13 cellular contexts compared by ENCODE assay signal in genomic region chr18:57747809-57748680, GRCh38. TPM values are rescaled to one million over a fixed set of nuclear protein-coding genes. Genes with fewer than 3 reads are reported as not detected.
DNase-seq lines count a peak whose midpoint lies in the region; ATAC-seq and TF ChIP-seq lines count a peak whose summit lies in the region.
"Had no signal": no experiment of that assay in that cellular context is flagged by ENCODE, and none has a peak within 500 bp of the region (broad histone marks: within the 10 kb centered on the region; RNA-seq: fewer than 3 reads in every experiment).

No MANE protein-coding gene starts in this region.

- no peak for TF ChIP-seq POLR2A in sigmoid colon (IDR thresholded peaks at IDR 0.05)

- no peaks in the 10 kb centered on the region for H3K36me3 Mint-ChIP-seq in chondrocyte (ENCODE audit: low read depth)
- peaks cover 0 to 8% (median 0%) of the 10 kb centered on the region in 5 donors for H3K36me3 Mint-ChIP-seq in naive thymus-derived CD4-positive, alpha-beta T cell
- H3K36me3 Mint-ChIP-seq: natural killer cell treated with Interleukin-12 subunit alpha and Interleukin-12 subunit beta and Interleukin-15 and Interleukin-18, amount 100 ng/mL, for 72 hours; stimulated activated effector memory CD8-positive, alpha-beta T cell treated with anti-CD3 and anti-CD28 coated beads, Interleukin-12 subunit alpha, Interleukin-12 subunit beta, amount 100 ng/mL, for 72 hours had no signal

- TF ChIP-seq EP300 in sigmoid colon (IDR thresholded peaks at IDR 0.05), result no peak

- peak; percentile 16 for ATAC-seq in GM18909 (IDR thresholded peaks at IDR 0.05; ENCODE audit: poor library complexity, unreplicated experiment)
- ATAC-seq in HG03378 (IDR thresholded peaks at IDR 0.05; ENCODE audit: unreplicated experiment), result peak; percentile 5
- no peak for ATAC-seq in HG03097 (IDR thresholded peaks at IDR 0.05; ENCODE audit: low FRiP score, unreplicated experiment)
- no peak for ATAC-seq in naive thymus-derived CD4-positive, alpha-beta T cell
- ATAC-seq: activated naive CD8-positive, alpha-beta T cell treated with anti-CD3 and anti-CD28 coated beads, Interleukin-2, amount 50 U/mL, for 24 hours; natural killer cell treated with Interleukin-12 subunit alpha and Interleukin-12 subunit beta and Interleukin-15 and Interleukin-18, amount 100 ng/mL, for 72 hours; stimulated activated effector memory CD8-positive, alpha-beta T cell treated with anti-CD3 and anti-CD28 coated beads, Interleukin-12 subunit alpha, Interleukin-12 subunit beta, amount 100 ng/mL, for 72 hours had no signal

- H3K4me3 ChIP-seq in sigmoid colon, result no peak overlapping the region
- H3K4me3 ChIP-seq in naive thymus-derived CD4-positive, alpha-beta T cell (ENCODE audit: low read length), result no peak overlapping the region

- H3K27ac ChIP-seq in sigmoid colon, result peak overlapping the region in 3 of 4 donors; percentile 30 to 59 (median 49)
- H3K27ac ChIP-seq in naive thymus-derived CD4-positive, alpha-beta T cell (ENCODE audit: low read depth, low read length), result no peak overlapping the region

- H3K4me1 Mint-ChIP-seq in chondrocyte (ENCODE audit: low read depth), result peaks cover 70% of the 10 kb centered on the region
- H3K4me1 Mint-ChIP-seq in naive thymus-derived CD4-positive, alpha-beta T cell, result peaks cover 0 to 4% (median 0%) of the 10 kb centered on the region in 7 donors

- peaks cover 0 to 50% (median 46%) of the 10 kb centered on the region in 4 donors for H3K4me1 ChIP-seq in sigmoid colon
- H3K4me1 ChIP-seq in naive thymus-derived CD4-positive, alpha-beta T cell (ENCODE audit: control insufficient read depth in 2 of 2, insufficient read depth in 2 of 2, low read length in 2 of 2), result no peaks in the 10 kb centered on the region

- intact Hi-C loops in sigmoid colon (cut with DNase I), result no loop called here
- intact Hi-C loops in naive thymus-derived CD4-positive, alpha-beta T cell (cut with micrococcal nuclease), result no loop called here

- POLR2A ChIA-PET in naive thymus-derived CD4-positive, alpha-beta T cell (lab: Charles Lee), result no interaction called here

- H3K27me3 Mint-ChIP-seq in chondrocyte (ENCODE audit: low read depth), result no peaks in the 10 kb centered on the region
- no peaks in the 10 kb centered on the region for H3K27me3 Mint-ChIP-seq in naive thymus-derived CD4-positive, alpha-beta T cell
- H3K27me3 Mint-ChIP-seq: activated naive CD8-positive, alpha-beta T cell treated with anti-CD3 and anti-CD28 coated beads, Interleukin-2, amount 50 U/mL, for 24 hours; natural killer cell treated with Interleukin-12 subunit alpha and Interleukin-12 subunit beta and Interleukin-15 and Interleukin-18, amount 100 ng/mL, for 72 hours had no signal

- H3K36me3 ChIP-seq in sigmoid colon, result no peaks in the 10 kb centered on the region
- no peaks in the 10 kb centered on the region for H3K36me3 ChIP-seq in naive thymus-derived CD4-positive, alpha-beta T cell (ENCODE audit: control insufficient read depth in 2 of 3, insufficient read depth in 3 of 3, low read length in 3 of 3)

- H3K27me3 ChIP-seq in sigmoid colon, result no peaks in the 10 kb centered on the region
- no peaks in the 10 kb centered on the region for H3K27me3 ChIP-seq in naive thymus-derived CD4-positive, alpha-beta T cell (ENCODE audit: control insufficient read depth in 2 of 2, insufficient read depth in 2 of 2, low read length in 2 of 2)

- CTCF ChIA-PET in naive thymus-derived CD4-positive, alpha-beta T cell (lab: Charles Lee), result no interaction called here

- no peaks in the 10 kb centered on the region for H3K9me3 ChIP-seq in sigmoid colon
- no peaks in the 10 kb centered on the region for H3K9me3 ChIP-seq in naive thymus-derived CD4-positive, alpha-beta T cell (ENCODE audit: control insufficient read depth in 2 of 3, low read length in 3 of 3)

- TF ChIP-seq CTCF in chondrocyte (IDR thresholded peaks at IDR 0.05) (no peak), sigmoid colon (IDR thresholded peaks at IDR 0.05) (no peak)

- WGBS in sigmoid colon, 2 donors, result 46 to 78% methylated on average over 5 of the region's 5 CpGs

- peak overlapping the region; percentile 64 for H3K27ac Mint-ChIP-seq in chondrocyte (ENCODE audit: unreplicated experiment)
- H3K27ac Mint-ChIP-seq in naive thymus-derived CD4-positive, alpha-beta T cell, result no peak overlapping the region
- H3K27ac Mint-ChIP-seq: activated naive CD8-positive, alpha-beta T cell treated with anti-CD3 and anti-CD28 coated beads, Interleukin-2, amount 50 U/mL, for 24 hours; natural killer cell treated with Interleukin-12 subunit alpha and Interleukin-12 subunit beta and Interleukin-15 and Interleukin-18, amount 100 ng/mL, for 72 hours; stimulated activated effector memory CD8-positive, alpha-beta T cell treated with anti-CD3 and anti-CD28 coated beads, Interleukin-12 subunit alpha, Interleukin-12 subunit beta, amount 100 ng/mL, for 72 hours had no signal

- DNase-seq in chondrocyte (ENCODE audit: low spot score) (no peak), sigmoid colon (no peak), DMS114 treated with DMSO at 0.1 percent for 48 hours (lab: John Stamatoyannopoulos, UW; ENCODE audit: unreplicated experiment) (no peak), KG1 (lab: John Stamatoyannopoulos, UW) (no peak)
- no peak for DNase-seq in naive thymus-derived CD4-positive, alpha-beta T cell
- DNase-seq: activated naive CD8-positive, alpha-beta T cell treated with anti-CD3 and anti-CD28 coated beads, Interleukin-2, amount 50 U/mL, for 24 hours; effector CD8-positive, alpha-beta T cell; stimulated activated CD4-positive, alpha-beta T cell treated with anti-CD3 and anti-CD28 coated beads, Interleukin-12 subunit alpha, Interleukin-12 subunit beta, amount 100 ng/mL, for 4 hours had no signal

- H3K9me3 Mint-ChIP-seq in chondrocyte (ENCODE audit: low read depth), result no peaks in the 10 kb centered on the region
- H3K9me3 Mint-ChIP-seq in naive thymus-derived CD4-positive, alpha-beta T cell, result peaks cover 0 to 4% (median 0%) of the 10 kb centered on the region in 11 donors
- H3K9me3 Mint-ChIP-seq: activated naive CD8-positive, alpha-beta T cell treated with anti-CD3 and anti-CD28 coated beads, Interleukin-2, amount 50 U/mL, for 24 hours; natural killer cell treated with Interleukin-12 subunit alpha and Interleukin-12 subunit beta and Interleukin-15 and Interleukin-18, amount 100 ng/mL, for 72 hours; stimulated activated effector memory CD8-positive, alpha-beta T cell treated with anti-CD3 and anti-CD28 coated beads, Interleukin-12 subunit alpha, Interleukin-12 subunit beta, amount 100 ng/mL, for 72 hours had no signal

- H3K4me3 Mint-ChIP-seq in chondrocyte (ENCODE audit: unreplicated experiment), result no peak overlapping the region
- H3K4me3 Mint-ChIP-seq in naive thymus-derived CD4-positive, alpha-beta T cell, result no peak overlapping the region
- H3K4me3 Mint-ChIP-seq: activated naive CD8-positive, alpha-beta T cell treated with anti-CD3 and anti-CD28 coated beads, Interleukin-2, amount 50 U/mL, for 24 hours; natural killer cell treated with Interleukin-12 subunit alpha and Interleukin-12 subunit beta and Interleukin-15 and Interleukin-18, amount 100 ng/mL, for 72 hours; stimulated activated effector memory CD8-positive, alpha-beta T cell treated with anti-CD3 and anti-CD28 coated beads, Interleukin-12 subunit alpha, Interleukin-12 subunit beta, amount 100 ng/mL, for 72 hours had no signal

RNA-seq across cellular contexts. Expression of gene ATP8B1, which starts 55.1 kb away (rescaled TPM):
- 28.1 to 38.3 TPM (median 35.4 TPM) in 3 replicates for total RNA-seq in chondrocyte
- total RNA-seq in sigmoid colon, result 10 to 100 TPM in 2 of 4 donors, 1 to 10 TPM in 2; 8.1 to 18.0 (median 11.6) TPM
- polyA plus RNA-seq in sigmoid colon, result 10 to 100 TPM; 24.0 to 94.1 (median 24.3) TPM
- not detected for total RNA-seq in naive thymus-derived CD4-positive, alpha-beta T cell
- polyA plus RNA-seq in naive thymus-derived CD4-positive, alpha-beta T cell, result not detected
- total RNA-seq: natural killer cell treated with Interleukin-12 subunit alpha and Interleukin-12 subunit beta and Interleukin-15 and Interleukin-18, amount 100 ng/mL, for 72 hours had no signal

Comparison
In these comparisons a context has a peak if more than half of its experiments do, and no peak if none do; other contexts are left out.
1. ATAC-seq: peak in GM18909 (single experiment) and HG03378 (single experiment); none in HG03097 (single experiment) and naive thymus-derived CD4-positive, alpha-beta T cell (single experiment).
2. RNA of gene ATP8B1, which starts 55.1 kb away (total RNA-seq): 28.1 to 38.3 TPM in chondrocyte and 8.1 to 18.0 TPM in sigmoid colon; not detected in naive thymus-derived CD4-positive, alpha-beta T cell; every median in the first group is over 4 times any median in the second.